In genomic region chr14:54577494-54577893, GRCh38 we compare ENCODE assay signal across 18 cellular contexts. TPM values are rescaled to one million over a fixed set of nuclear protein-coding genes. Genes with fewer than 3 reads are reported as not detected.
A peak's percentile ranks its signal among the peaks of the same experiment; 100 is the strongest.
DNase-seq lines count a peak whose midpoint lies in the region; ATAC-seq and TF ChIP-seq lines count a peak whose summit lies in the region.
"Had no signal": no experiment of that assay in that cellular context is flagged by ENCODE, and none has a peak within 500 bp of the region (broad histone marks: within the 10 kb centered on the region; RNA-seq: fewer than 3 reads in every experiment).

No MANE protein-coding gene starts in this region.

- CTCF ChIA-PET in SK-N-SH (lab: Yijun Ruan, JAX) = interaction anchor here (0.6 to 1.8 kb wide), 5 partner anchors 13 to 228 kb away, joined by 3 to 4 read pairs (median 3); no protein-coding TSS in a partner anchor

- H3K27me3 ChIP-seq in SK-N-SH (ENCODE audit: insufficient read depth) = no peaks in the 10 kb centered on the region
- no peaks in the 10 kb centered on the region for H3K27me3 ChIP-seq in RWPE2 (ENCODE audit: insufficient read depth, poor library complexity, severe bottlenecking)
- no peaks in the 10 kb centered on the region for H3K27me3 ChIP-seq in tibial artery
- H3K27me3 ChIP-seq: BE2C had no signal

- H3K36me3 Mint-ChIP-seq in mesothelial cell of epicardium = peaks cover 10% of the 10 kb centered on the region

- H3K4me3 Mint-ChIP-seq in mesothelial cell of epicardium = no peak overlapping the region
- H3K4me3 Mint-ChIP-seq: CD4-positive, alpha-beta memory T cell had no signal

- peaks cover 40% of the 10 kb centered on the region for H3K4me1 Mint-ChIP-seq in mesothelial cell of epicardium
- H3K4me1 Mint-ChIP-seq: CD4-positive, alpha-beta memory T cell had no signal

- H3K9me3 ChIP-seq in SK-N-SH = no peaks in the 10 kb centered on the region
- H3K9me3 ChIP-seq in RWPE2 (ENCODE audit: severe bottlenecking) = peaks cover 2% of the 10 kb centered on the region
- no peaks in the 10 kb centered on the region for H3K9me3 ChIP-seq in tibial artery
- H3K9me3 ChIP-seq: BE2C had no signal

- H3K9me3 Mint-ChIP-seq in mesothelial cell of epicardium = no peaks in the 10 kb centered on the region

- H3K36me3 ChIP-seq in SK-N-SH (replicated peaks in 1 of 2; ENCODE audit: control insufficient read depth in 1 of 2, insufficient read depth in 2 of 2, low read length in 1 of 2) (peaks cover 14 to 26% of the 10 kb centered on the region in 2 experiments), RWPE2 (ENCODE audit: low read depth) (peaks cover 68% of the 10 kb centered on the region), tibial artery (no peaks in the 10 kb centered on the region)
- H3K36me3 ChIP-seq: BE2C had no signal

- no peak for TF ChIP-seq RAD21 in SK-N-SH (IDR thresholded peaks at IDR 0.05; ENCODE audit: low read length)

- no peaks in the 10 kb centered on the region for H3K27me3 Mint-ChIP-seq in mesothelial cell of epicardium (ENCODE audit: low read depth)

- TF ChIP-seq CTCF in SK-N-SH (IDR thresholded peaks at IDR 0.05) (no peak), RWPE2 (IDR thresholded peaks at IDR 0.05; ENCODE audit: poor library complexity, severe bottlenecking) (no peak), mesothelial cell of epicardium (IDR thresholded peaks at IDR 0.05; ENCODE audit: unreplicated experiment) (no peak), tibial artery (IDR thresholded peaks at IDR 0.05) (no peak)

- 96% methylated on average over 6 of the region's 6 CpGs for WGBS in SK-N-SH (ENCODE audit: low lambda C conversion rate)

- H3K9ac ChIP-seq in SK-N-SH = no peak overlapping the region

- H3K27ac ChIP-seq in SK-N-SH (ENCODE audit: low read depth in 2 of 2, low read length in 1 of 2) (peak overlapping the region in 1 of 2 experiments; percentile 10; a peak in 1 of 4 replicates), RWPE2 (ENCODE audit: poor library complexity, severe bottlenecking) (peak overlapping the region; percentile 25), tibial artery (peak overlapping the region; percentile 8 to 29)
- H3K27ac ChIP-seq: 22Rv1 had no signal

- no peak for TF ChIP-seq EP300 in SK-N-SH (IDR thresholded peaks at IDR 0.05; ENCODE audit: borderline replicate concordance in 1 of 2, low read depth in 1 of 2, low read length in 1 of 2)

- H3F3A ChIP-seq in SK-N-SH (replicated peaks; ENCODE audit: insufficient read depth) = peaks cover 20% of the 10 kb centered on the region

- H3K4me1 ChIP-seq in SK-N-SH (ENCODE audit: control insufficient read depth in 1 of 2, insufficient read depth in 2 of 2, low read depth in 1 of 2, low read length in 1 of 2) (peaks cover 2 to 25% of the 10 kb centered on the region in 2 experiments; a peak in 3 of 4 replicates), RWPE2 (ENCODE audit: insufficient read depth, poor library complexity, severe bottlenecking) (peaks cover 27% of the 10 kb centered on the region), tibial artery (peaks cover 0 to 83% (median 30%) of the 10 kb centered on the region in 4 donors)
- H3K4me1 ChIP-seq: BE2C had no signal

- peaks cover 100% of the 10 kb centered on the region for H3K79me2 ChIP-seq in SK-N-SH (ENCODE audit: insufficient read depth)

- DNase-seq in SK-N-SH (no peak), RWPE2 (ENCODE audit: low spot score) (no peak), mesothelial cell of epicardium (ENCODE audit: low spot score in 2 of 2, unreplicated experiment in 2 of 2) (no peak), tibial artery (no peak), C1 segment of cervical spinal cord (lab: John Stamatoyannopoulos, UW) (no peak), NCI-H2227 (lab: John Stamatoyannopoulos, UW; ENCODE audit: unreplicated experiment) (no peak)
- DNase-seq: BE2C; Calu3; CD4-positive, alpha-beta memory T cell; HCEC 1CT; NCI-H1105 treated with DMSO at 0.1 percent for 48 hours; NCI-H1930; NCI-H2171; NCI-H446 treated with DMSO at 0.1 percent for 48 hours; RPMI8226 had no signal

- H3K27ac Mint-ChIP-seq in mesothelial cell of epicardium = peak overlapping the region; percentile 58
- H3K27ac Mint-ChIP-seq: CD4-positive, alpha-beta memory T cell had no signal

- 0 out of 2 replicates have a peak overlapping the region, but pooled peaks have one; percentile 4 for H3K4me2 ChIP-seq in SK-N-SH

- ATAC-seq in SK-N-SH treated with all-trans-retinoic acid at 6 μM for 48 hours (no peak; the same call in 2 of the 3 replicates), RWPE2 (ENCODE audit: low read depth) (no peak), GM21526 (IDR thresholded peaks at IDR 0.05; ENCODE audit: low FRiP score, unreplicated experiment) (no peak)

- peaks cover 75% of the 10 kb centered on the region for H4K20me1 ChIP-seq in SK-N-SH (ENCODE audit: insufficient read depth)

- POLR2A ChIA-PET in SK-N-SH (lab: Yijun Ruan, JAX) = no interaction called here

- H3K9me2 ChIP-seq in SK-N-SH = no peaks in the 10 kb centered on the region

- intact Hi-C loops in tibial artery (cut with DNase I; ENCODE audit: low total_unique reads) = loop anchor here (5.0 kb wide), 1 partner anchor 35 kb away; no protein-coding TSS in a partner anchor

- H3K4me3 ChIP-seq in SK-N-SH (ENCODE audit: low read depth in 2 of 2, low read length in 1 of 2) (no peak overlapping the region), RWPE2 (ENCODE audit: severe bottlenecking) (no peak overlapping the region), tibial artery (no peak overlapping the region)

- H2AFZ ChIP-seq in SK-N-SH (ENCODE audit: low read depth) = no peak overlapping the region

TF ChIP-seq in SK-N-SH, 30 proteins besides CTCF, POLR2A, EP300 and RAD21:
- no peak for TF ChIP-seq EZH2phosphoT487 (IDR thresholded peaks at IDR 0.05; ENCODE audit: borderline replicate concordance, low read depth)
- TF ChIP-seq TCF12 (IDR thresholded peaks at IDR 0.05) = no peak
- no peak for TF ChIP-seq TEAD4 (IDR thresholded peaks at IDR 0.05; ENCODE audit: borderline replicate concordance, insufficient read depth)
TF ChIP-seq in SK-N-SH: peak in this region for 0.

TF ChIP-seq in SK-N-SH treated with all-trans-retinoic acid at 6 μM for 48 hours, 23 proteins besides CTCF, POLR2A, EP300 and RAD21:
- TF ChIP-seq TSHZ2 (CRISPR knock-in tag; IDR thresholded peaks at IDR 0.05) = no peak
- no peak for TF ChIP-seq ISL1 (CRISPR knock-in tag; IDR thresholded peaks at IDR 0.05)
- no peak for TF ChIP-seq ZFP30 (CRISPR knock-in tag; IDR thresholded peaks at IDR 0.05)
- no peak for TF ChIP-seq ZNF8 (CRISPR knock-in tag; IDR thresholded peaks at IDR 0.05)
- no peak for TF ChIP-seq TCF4 (CRISPR knock-in tag; IDR thresholded peaks at IDR 0.05; ENCODE audit: borderline replicate concordance)
- no peak for TF ChIP-seq CREB5 (CRISPR knock-in tag; IDR thresholded peaks at IDR 0.05; ENCODE audit: low read depth)
- no peak for TF ChIP-seq ARNTL (CRISPR knock-in tag; IDR thresholded peaks at IDR 0.05; ENCODE audit: borderline replicate concordance, low read depth)
- TF ChIP-seq ZNF565 (CRISPR knock-in tag; conservative IDR thresholded peaks at IDR 0.05; ENCODE audit: low read depth) = no peak
- no peak for TF ChIP-seq ZFP3 (CRISPR knock-in tag; IDR thresholded peaks at IDR 0.05)
- no peak for TF ChIP-seq ESRRG (CRISPR knock-in tag; IDR thresholded peaks at IDR 0.05)
- TF ChIP-seq PPARA (CRISPR knock-in tag; IDR thresholded peaks at IDR 0.05; ENCODE audit: borderline replicate concordance) = no peak

RNA-seq across cellular contexts. Expression of gene SAMD4A, which starts 10.6 kb away (rescaled TPM):
- polyA plus RNA-seq in SK-N-SH (2012; rRNA removed) = 5.0 and 5.9 TPM in 2 replicates
- 5.2 and 5.7 TPM in 2 replicates for polyA plus RNA-seq in SK-N-SH (2012; cell fraction: cytosol; rRNA removed)
- polyA plus RNA-seq in SK-N-SH (2012; cell fraction: nucleus; rRNA removed) = 16.6 and 20.6 TPM in 2 replicates
- total RNA-seq in mesothelial cell of epicardium = 27.8 to 30.0 TPM (median 29.6 TPM) in 3 replicates
